In genomic region chr15:53937632-53938031, GRCh38 we compare ENCODE assay signal across 3 cellular contexts. TPM values are rescaled to one million over a fixed set of nuclear protein-coding genes. Genes with fewer than 3 reads are reported as not detected.
"Had no signal": no experiment of that assay in that cellular context is flagged by ENCODE, and none has a peak within 500 bp of the region (broad histone marks: within the 10 kb centered on the region; RNA-seq: fewer than 3 reads in every experiment).

No MANE protein-coding gene starts in this region.

RNA-seq across cellular contexts. Expression of gene UNC13C, which starts 40.6 kb away (rescaled TPM):
- total RNA-seq: HT-29, IMR-90, K562 had no signal
- polyA plus RNA-seq: IMR-90, K562 had no signal
